23 cellular contexts compared by ENCODE assay signal in genomic region chr7:152132812-152133211, GRCh38.
DNase-seq lines count a peak whose midpoint lies in the region; ATAC-seq, FAIRE-seq and TF ChIP-seq lines count a peak whose summit lies in the region.
"Had no signal": no experiment of that assay in that cellular context is flagged by ENCODE, and none has a peak within 500 bp of the region (broad histone marks: within the 10 kb centered on the region; RNA-seq: fewer than 3 reads in every experiment).

No MANE protein-coding gene starts in this region.

- H3K4me2 ChIP-seq in HCT116 (ENCODE audit: low read length) (no peak overlapping the region), HepG2 (ENCODE audit: low read depth, low read length) (no peak overlapping the region)

- RAD21 ChIA-PET in HCT116 (lab: Charles Lee; ENCODE audit: low non-redundant PET in 1 of 2, low total read pairs in 2 of 2, uncharacterized antibody in 2 of 2, unreplicated experiment in 2 of 2): no interaction called here

- intact Hi-C loops in HCT116 (cut with micrococcal nuclease) (no loop called here), HepG2 (cut with micrococcal nuclease; ENCODE audit: unreplicated experiment) (no loop called here)

- H3K9ac ChIP-seq in HCT116 (ENCODE audit: low read length): no peak overlapping the region
- H3K9ac ChIP-seq in HepG2 (ENCODE audit: insufficient read depth, low read depth, low read length): no peak overlapping the region

- in situ Hi-C loops in HepG2 (cut with HindIII; ENCODE audit: extremely low pct_ligation_motif_present, low pct_unique_long_range_greater_than_20kb): no loop called here

- TF ChIP-seq CTCF in BE2C (IDR thresholded peaks at IDR 0.05; ENCODE audit: low read depth, low read length): no peak
- TF ChIP-seq CTCF in HCT116 (IDR thresholded peaks at IDR 0.05 in 2 of 3, conservative IDR thresholded peaks at IDR 0.05 in 1 of 3; ENCODE audit: borderline replicate concordance in 1 of 3, insufficient read depth in 1 of 3, low read depth in 2 of 3, low read length in 2 of 3): no peak
- no peak for TF ChIP-seq CTCF in HepG2 (CRISPR knock-in tag; IDR thresholded peaks at IDR 0.05)

- H2AFZ ChIP-seq in HCT116 (ENCODE audit: low read depth, low read length, poor library complexity, severe bottlenecking) (no peak overlapping the region), HepG2 (ENCODE audit: low read length) (no peak overlapping the region)

- ATAC-seq in HCT116: peak; percentile 45; the same call in 1 of the 2 replicates
- peak; percentile 45 for ATAC-seq in HepG2
- no peak for ATAC-seq in HG02759 (IDR thresholded peaks at IDR 0.05; ENCODE audit: unreplicated experiment)
- ATAC-seq in HG03196 (IDR thresholded peaks at IDR 0.05; ENCODE audit: unreplicated experiment): no peak

- 98% methylated on average over 5 of the region's 5 CpGs for WGBS in HepG2 (ENCODE audit: low lambda C conversion rate)

- no peaks in the 10 kb centered on the region for H3K9me3 ChIP-seq in BE2C
- H3K9me3 ChIP-seq in HCT116 (ENCODE audit: control insufficient read depth in 1 of 2, insufficient read depth in 1 of 2, low read depth in 1 of 2, low read length in 2 of 2): no peaks in the 10 kb centered on the region
- no peaks in the 10 kb centered on the region for H3K9me3 ChIP-seq in HepG2 (ENCODE audit: low read length)
- no peaks in the 10 kb centered on the region for H3K9me3 ChIP-seq in MG63

- FAIRE-seq in HepG2 (lab: Jason Lieb, UNC): no peak
- FAIRE-seq: G401.6 had no signal

- H3K79me2 ChIP-seq in HCT116 (ENCODE audit: insufficient read depth, low read length): no peaks in the 10 kb centered on the region
- H3K79me2 ChIP-seq in HepG2 (ENCODE audit: insufficient read depth, low read length): no peaks in the 10 kb centered on the region

- DNase-seq in BE2C (peak; percentile 28), HCT116 (ENCODE audit: low read depth, low spot score) (no peak), dermis blood vessel endothelial cell (peak; percentile 36), HepG2 (ENCODE audit: low spot score) (no peak), MG63 (no peak), NOMO-1 treated with DMSO at 0.1 percent for 48 hours (lab: John Stamatoyannopoulos, UW; ENCODE audit: unreplicated experiment) (no peak)
- DNase-seq: C1 segment of cervical spinal cord; Calu3; CD8-positive, alpha-beta memory T cell; DMS153; GOT3; HCEC 1CT; KBM-7; NCI-H1092; NCI-H1436; NCI-H187 treated with DMSO at 0.1 percent for 48 hours; NCI-H2107; NCI-H446 treated with DMSO at 0.1 percent for 48 hours; NCI-H526 treated with DMSO at 0.1 percent for 48 hours; SHP77 had no signal

- POLR2A ChIA-PET in HCT116 (lab: Charles Lee): no interaction called here
- POLR2A ChIA-PET in HepG2 (lab: Yijun Ruan, JAX): no interaction called here

- H3K27ac ChIP-seq in HCT116 (ENCODE audit: low read depth, low read length): no peak overlapping the region
- no peak overlapping the region for H3K27ac ChIP-seq in HepG2 (ENCODE audit: extremely low read length, insufficient read depth, low read length)

- CTCF ChIA-PET in HCT116 (lab: Charles Lee) (no interaction called here), HepG2 (lab: Yijun Ruan, JAX; ENCODE audit: low intra/inter-chr PET ratio, low total read pairs) (no interaction called here)

- TF ChIP-seq POLR2A in HCT116 (IDR thresholded peaks at IDR 0.05; ENCODE audit: borderline replicate concordance, extremely low read depth, insufficient read depth, insufficient read length): no peak
- TF ChIP-seq POLR2A in HepG2 (IDR thresholded peaks at IDR 0.05; ENCODE audit: insufficient read depth in 1 of 2, low read depth in 2 of 2, low read length in 2 of 2): no peak

- no peaks in the 10 kb centered on the region for H3K9me2 ChIP-seq in HCT116 (ENCODE audit: insufficient read depth)

- H4K20me1 ChIP-seq in HCT116 (ENCODE audit: insufficient read depth) (no peaks in the 10 kb centered on the region), HepG2 (ENCODE audit: insufficient read depth, low read length) (no peaks in the 10 kb centered on the region)

- BruUV-seq in HCT116 (replicated peaks; lab: Mats Ljungman, UMichigan) (no TSS peak), HepG2 (replicated peaks; lab: Mats Ljungman, UMichigan) (no TSS peak)

- H3K4me1 ChIP-seq in BE2C: 0 out of 2 replicates have a peak, but pooled peaks cover 6% of the 10 kb centered on the region
- H3K4me1 ChIP-seq in HCT116 (ENCODE audit: control insufficient read depth in 1 of 2, insufficient read depth in 2 of 2, low read length in 2 of 2): no peaks in the 10 kb centered on the region
- no peaks in the 10 kb centered on the region for H3K4me1 ChIP-seq in HepG2 (ENCODE audit: insufficient read depth, low read length)

- TF ChIP-seq RAD21 in HCT116 (IDR thresholded peaks at IDR 0.05; ENCODE audit: low read depth) (no peak), HepG2 (CRISPR knock-in tag; IDR thresholded peaks at IDR 0.05) (no peak)

- H3K4me3 ChIP-seq in BE2C (ENCODE audit: low read depth, low read length) (no peak overlapping the region), HCT116 (replicated peaks in 1 of 2; ENCODE audit: low read depth in 1 of 2, low read length in 2 of 2) (no peak overlapping the region), HepG2 (replicated peaks in 1 of 3; ENCODE audit: insufficient read depth in 1 of 3, low read depth in 2 of 3, low read length in 3 of 3) (no peak overlapping the region), MG63 (no peak overlapping the region)

- H3K36me3 ChIP-seq in BE2C: peaks cover 51% of the 10 kb centered on the region
- H3K36me3 ChIP-seq in HCT116 (ENCODE audit: control insufficient read depth in 1 of 2, insufficient read depth in 2 of 2, low read length in 2 of 2): peaks cover 0 to 5% of the 10 kb centered on the region in 2 experiments; a peak in 2 of 4 replicates
- H3K36me3 ChIP-seq in HepG2 (replicated peaks in 1 of 2; ENCODE audit: control insufficient read depth in 1 of 2, insufficient read depth in 2 of 2, low read length in 2 of 2): peaks cover 9 to 17% of the 10 kb centered on the region in 2 experiments; a peak in 4 of 5 replicates
- H3K36me3 ChIP-seq in MG63: no peaks in the 10 kb centered on the region; the same call in 1 of the 2 replicates

- no peak for TF ChIP-seq EP300 in HepG2 (IDR thresholded peaks at IDR 0.05; ENCODE audit: low read depth in 2 of 2, low read length in 2 of 2)
- TF ChIP-seq EP300 in HepG2 (CRISPR knock-in tag; IDR thresholded peaks at IDR 0.05; ENCODE audit: borderline replicate concordance): no peak

- H3K27me3 ChIP-seq in BE2C (no peaks in the 10 kb centered on the region), HCT116 (ENCODE audit: insufficient read depth, low read length) (no peaks in the 10 kb centered on the region), HepG2 (ENCODE audit: control insufficient read depth in 1 of 2, insufficient read depth in 2 of 2, low read length in 2 of 2) (no peaks in the 10 kb centered on the region), MG63 (no peaks in the 10 kb centered on the region)

TF ChIP-seq in HCT116, 20 proteins besides CTCF, POLR2A, EP300 and RAD21 (continues in another document):
- TF ChIP-seq, protein P1, sequence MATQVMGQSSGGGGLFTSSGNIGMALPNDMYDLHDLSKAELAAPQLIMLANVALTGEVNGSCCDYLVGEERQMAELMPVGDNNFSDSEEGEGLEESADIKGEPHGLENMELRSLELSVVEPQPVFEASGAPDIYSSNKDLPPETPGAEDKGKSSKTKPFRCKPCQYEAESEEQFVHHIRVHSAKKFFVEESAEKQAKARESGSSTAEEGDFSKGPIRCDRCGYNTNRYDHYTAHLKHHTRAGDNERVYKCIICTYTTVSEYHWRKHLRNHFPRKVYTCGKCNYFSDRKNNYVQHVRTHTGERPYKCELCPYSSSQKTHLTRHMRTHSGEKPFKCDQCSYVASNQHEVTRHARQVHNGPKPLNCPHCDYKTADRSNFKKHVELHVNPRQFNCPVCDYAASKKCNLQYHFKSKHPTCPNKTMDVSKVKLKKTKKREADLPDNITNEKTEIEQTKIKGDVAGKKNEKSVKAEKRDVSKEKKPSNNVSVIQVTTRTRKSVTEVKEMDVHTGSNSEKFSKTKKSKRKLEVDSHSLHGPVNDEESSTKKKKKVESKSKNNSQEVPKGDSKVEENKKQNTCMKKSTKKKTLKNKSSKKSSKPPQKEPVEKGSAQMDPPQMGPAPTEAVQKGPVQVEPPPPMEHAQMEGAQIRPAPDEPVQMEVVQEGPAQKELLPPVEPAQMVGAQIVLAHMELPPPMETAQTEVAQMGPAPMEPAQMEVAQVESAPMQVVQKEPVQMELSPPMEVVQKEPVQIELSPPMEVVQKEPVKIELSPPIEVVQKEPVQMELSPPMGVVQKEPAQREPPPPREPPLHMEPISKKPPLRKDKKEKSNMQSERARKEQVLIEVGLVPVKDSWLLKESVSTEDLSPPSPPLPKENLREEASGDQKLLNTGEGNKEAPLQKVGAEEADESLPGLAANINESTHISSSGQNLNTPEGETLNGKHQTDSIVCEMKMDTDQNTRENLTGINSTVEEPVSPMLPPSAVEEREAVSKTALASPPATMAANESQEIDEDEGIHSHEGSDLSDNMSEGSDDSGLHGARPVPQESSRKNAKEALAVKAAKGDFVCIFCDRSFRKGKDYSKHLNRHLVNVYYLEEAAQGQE (IDR thresholded peaks at IDR 0.05; ENCODE audit: low read depth): no peak
- TF ChIP-seq POLR2AphosphoS5 (IDR thresholded peaks at IDR 0.05; ENCODE audit: low read depth, low read length): no peak

TF ChIP-seq in HepG2, 621 proteins besides CTCF, POLR2A, EP300 and RAD21 (continues in another document):
- TF ChIP-seq ERF (CRISPR knock-in tag; IDR thresholded peaks at IDR 0.05): no peak
- no peak for TF ChIP-seq ZNF737 (CRISPR knock-in tag; IDR thresholded peaks at IDR 0.05; ENCODE audit: borderline replicate concordance)
- TF ChIP-seq LCORL (IDR thresholded peaks at IDR 0.05): no peak
- no peak for TF ChIP-seq LCORL (CRISPR knock-in tag; IDR thresholded peaks at IDR 0.05)
- TF ChIP-seq NFYC (CRISPR knock-in tag; IDR thresholded peaks at IDR 0.05): no peak
- no peak for TF ChIP-seq BCL6 (CRISPR knock-in tag; IDR thresholded peaks at IDR 0.05)
- no peak for TF ChIP-seq ZNF253 (CRISPR knock-in tag; IDR thresholded peaks at IDR 0.05; ENCODE audit: borderline replicate concordance)
- no peak for TF ChIP-seq ZNF362 (CRISPR knock-in tag; IDR thresholded peaks at IDR 0.05; ENCODE audit: borderline replicate concordance)
- TF ChIP-seq ZNF350 (CRISPR knock-in tag; IDR thresholded peaks at IDR 0.05; ENCODE audit: borderline replicate concordance, low read depth): no peak
- TF ChIP-seq ZNF883 (CRISPR knock-in tag; IDR thresholded peaks at IDR 0.05; ENCODE audit: not compliant biosample characterization): no peak
- no peak for TF ChIP-seq CAMTA2 (CRISPR knock-in tag; IDR thresholded peaks at IDR 0.05; ENCODE audit: borderline replicate concordance)

Comparison
In these comparisons a context has a peak if more than half of its experiments do, and no peak if none do; other contexts are left out.
1. DNase-seq: peak in BE2C (single experiment) and dermis blood vessel endothelial cell (single experiment); none in HCT116 (single experiment), HepG2 (single experiment), MG63 (single experiment) and NOMO-1 treated with DMSO at 0.1 percent for 48 hours (single experiment).
2. ATAC-seq: peak in HCT116 (single experiment) and HepG2 (single experiment); none in HG02759 (single experiment) and HG03196 (single experiment).